15 cellular contexts compared by ENCODE assay signal in genomic region chr3:180408654-180409053, GRCh38.
A peak's percentile ranks its signal among the peaks of the same experiment; 100 is the strongest.
DNase-seq lines count a peak whose midpoint lies in the region; ATAC-seq and TF ChIP-seq lines count a peak whose summit lies in the region.
"Had no signal": no experiment of that assay in that cellular context is flagged by ENCODE, and none has a peak within 500 bp of the region (broad histone marks: within the 10 kb centered on the region; RNA-seq: fewer than 3 reads in every experiment).

No MANE protein-coding gene starts in this region.

- ATAC-seq in GM18511 (IDR thresholded peaks at IDR 0.05; ENCODE audit: unreplicated experiment), result peak; percentile 58
- ATAC-seq in HG03432 (IDR thresholded peaks at IDR 0.05; ENCODE audit: unreplicated experiment), result peak; percentile 40
- no peak for ATAC-seq in HG03039 (IDR thresholded peaks at IDR 0.05; ENCODE audit: unreplicated experiment)
- ATAC-seq: activated CD8-positive, alpha-beta T cell treated with anti-CD3 and anti-CD28 coated beads for 36 hours; naive thymus-derived CD4-positive, alpha-beta T cell had no signal

- H3K27ac ChIP-seq in RWPE1, result no peak overlapping the region
- H3K27ac ChIP-seq: KMS-11, SK-N-MC, thoracic aorta had no signal

- DNase-seq in RWPE1 (ENCODE audit: low spot score) (peak; percentile 54), iris pigment epithelial cell (ENCODE audit: low read depth) (peak; percentile 69), AG20443 (ENCODE audit: low spot score) (no peak), GM10266 (ENCODE audit: extremely low spot score) (no peak)
- DNase-seq in stimulated activated naive CD4-positive, alpha-beta T cell (lab: John Stamatoyannopoulos, UW), result no peak
- DNase-seq: activated CD8-positive, alpha-beta T cell treated with anti-CD3 and anti-CD28 coated beads for 36 hours; DMS79; naive thymus-derived CD4-positive, alpha-beta T cell; NCI-H1694 treated with DMSO at 0.1 percent for 48 hours had no signal

- POLR2A ChIA-PET in RWPE1 (lab: Yijun Ruan, JAX; ENCODE audit: low non-redundant PET), result no interaction called here

- CTCF ChIA-PET in RWPE1 (lab: Yijun Ruan, JAX), result no interaction called here

- TF ChIP-seq CTCF in RWPE1 (conservative IDR thresholded peaks at IDR 0.05; ENCODE audit: low read depth) (no peak), GM10266 (IDR thresholded peaks at IDR 0.05; ENCODE audit: control insufficient read depth, insufficient read depth, low read depth, missing control alignments) (no peak)

Comparison
In these comparisons a context has a peak if more than half of its experiments do, and no peak if none do; other contexts are left out.
1. DNase-seq: peak in RWPE1 (single experiment) and iris pigment epithelial cell (single experiment); none in AG20443 (single experiment), stimulated activated naive CD4-positive, alpha-beta T cell (0 of 6) and GM10266 (single experiment).